9 cellular contexts compared by ENCODE assay signal in the genomic region with DNA sequence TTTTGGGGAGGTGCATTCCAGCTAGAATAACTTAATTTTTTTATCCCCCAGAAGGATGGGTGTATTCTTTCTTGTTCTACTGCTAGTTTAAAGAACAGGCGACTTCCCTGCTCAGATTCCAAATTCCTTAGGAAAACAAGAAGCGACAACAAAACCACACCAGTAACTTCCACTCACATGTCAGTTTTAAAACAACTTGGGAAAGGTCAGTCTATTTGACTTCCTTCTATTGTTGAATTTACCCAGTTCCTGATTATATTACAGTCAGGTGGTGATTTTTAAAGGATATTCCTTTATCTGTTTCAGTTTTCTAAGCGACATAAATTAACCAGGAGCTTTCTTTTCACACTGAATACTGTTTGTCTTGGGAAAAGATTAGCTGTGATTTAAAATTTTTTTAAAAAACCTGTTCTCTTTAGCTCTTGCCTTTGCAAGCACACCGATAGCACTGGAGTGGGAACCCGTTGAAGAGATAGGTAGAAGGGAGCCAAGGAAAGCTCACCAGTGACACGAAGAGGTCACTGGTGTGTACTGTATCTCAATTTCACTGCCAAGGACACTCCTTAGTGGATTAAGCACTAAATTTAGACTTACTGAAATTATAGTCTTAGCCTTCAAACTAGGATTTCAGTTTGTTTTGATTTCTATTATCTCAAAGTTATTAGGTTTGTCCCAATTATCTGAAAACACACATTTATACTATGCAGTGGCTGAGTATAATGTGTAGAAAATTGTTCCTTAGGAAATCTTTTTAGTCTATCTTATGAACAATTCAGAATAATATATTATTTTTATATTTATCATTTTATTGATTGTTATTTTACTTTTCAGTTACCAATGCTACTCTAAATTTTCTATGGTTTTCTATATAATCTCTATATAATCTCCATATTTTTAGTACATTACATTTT. TPM values are rescaled to one million over a fixed set of nuclear protein-coding genes. Genes with fewer than 3 reads are reported as not detected.
DNase-seq lines count a peak whose midpoint lies in the region; ATAC-seq and TF ChIP-seq lines count a peak whose summit lies in the region.
"Had no signal": no experiment of that assay in that cellular context is flagged by ENCODE, and none has a peak within 500 bp of the region (broad histone marks: within the 10 kb centered on the region; RNA-seq: fewer than 3 reads in every experiment).

No MANE protein-coding gene starts in this region.

- H3K27me3 ChIP-seq in BE2C (no peaks in the 10 kb centered on the region; the same call in 1 of the 2 replicates), esophagus squamous epithelium (no peaks in the 10 kb centered on the region)

- H3K27ac ChIP-seq in esophagus squamous epithelium = peak overlapping the region in 1 of 4 donors; percentile 0

- no peak overlapping the region for H3K27ac Mint-ChIP-seq in naive thymus-derived CD8-positive, alpha-beta T cell

- H3K4me1 ChIP-seq in BE2C (no peaks in the 10 kb centered on the region), esophagus squamous epithelium (peaks cover 0 to 14% (median 0%) of the 10 kb centered on the region in 3 donors)

- POLR2A ChIA-PET in naive thymus-derived CD8-positive, alpha-beta T cell (lab: Charles Lee) = no interaction called here

- no peak overlapping the region for H3K4me3 Mint-ChIP-seq in naive thymus-derived CD8-positive, alpha-beta T cell

- intact Hi-C loops in esophagus squamous epithelium (cut with DNase I) = no loop called here

- DNase-seq in BE2C (peak; percentile 69), NCI-H1105 treated with DMSO at 0.1 percent for 48 hours (lab: John Stamatoyannopoulos, UW) (peak; percentile 78), SK-MEL-5 (ENCODE audit: low read depth, low spot score) (peak; percentile 79), esophagus squamous epithelium (lab: John Stamatoyannopoulos, UW) (no peak), GOT3 (lab: John Stamatoyannopoulos, UW) (no peak)
- DNase-seq in naive thymus-derived CD8-positive, alpha-beta T cell = peak in 2 of 10 donors; percentile 10 to 13

- H3K36me3 ChIP-seq in BE2C = no peaks in the 10 kb centered on the region
- H3K36me3 ChIP-seq in esophagus squamous epithelium = no peaks in the 10 kb centered on the region

- TF ChIP-seq CTCF in BE2C (IDR thresholded peaks at IDR 0.05; ENCODE audit: low read depth, low read length) = peak; percentile 94
- peak; percentile 49 to 83 (median 58) for TF ChIP-seq CTCF in esophagus squamous epithelium (IDR thresholded peaks at IDR 0.05)

- no peak overlapping the region for H3K4me3 ChIP-seq in BE2C (ENCODE audit: low read depth, low read length)
- H3K4me3 ChIP-seq in esophagus squamous epithelium = peak overlapping the region in 1 of 4 donors; percentile 24
- H3K4me3 ChIP-seq: skin epidermis had no signal

- H3K9me3 ChIP-seq in BE2C = no peaks in the 10 kb centered on the region
- H3K9me3 ChIP-seq in esophagus squamous epithelium = no peaks in the 10 kb centered on the region

- no peaks in the 10 kb centered on the region for H3K9me3 Mint-ChIP-seq in naive thymus-derived CD8-positive, alpha-beta T cell

- H3K36me3 Mint-ChIP-seq in naive thymus-derived CD8-positive, alpha-beta T cell = no peaks in the 10 kb centered on the region

- in situ Hi-C loops in SK-MEL-5 (cut with HindIII; ENCODE audit: low pct_unique_long_range_greater_than_20kb, low sequenced_read_pairs) = no loop called here

- 11 to 21% methylated on average over 6 of the region's 6 CpGs for WGBS in esophagus squamous epithelium, 2 donors

- peaks cover 0 to 1% (median 0%) of the 10 kb centered on the region in 4 donors for H3K4me1 Mint-ChIP-seq in naive thymus-derived CD8-positive, alpha-beta T cell

- ATAC-seq in GM18519 (IDR thresholded peaks at IDR 0.05; ENCODE audit: low FRiP score, unreplicated experiment) (peak; percentile 99), HG02884 (IDR thresholded peaks at IDR 0.05; ENCODE audit: unreplicated experiment) (peak; percentile 100)
- ATAC-seq in naive thymus-derived CD8-positive, alpha-beta T cell = peak; percentile 58 to 75

- no peak for TF ChIP-seq POLR2A in esophagus squamous epithelium (IDR thresholded peaks at IDR 0.05)

- H3K27me3 Mint-ChIP-seq in naive thymus-derived CD8-positive, alpha-beta T cell = peaks cover 14 to 45% (median 19%) of the 10 kb centered on the region in 5 donors

RNA-seq across cellular contexts. Expression of gene MARCKS, which starts 22.3 kb away (rescaled TPM):
- polyA plus RNA-seq in BE2C (2012; ENCODE audit: insufficient read depth, insufficient read length, low read depth) = 45.7 TPM
- 50.7 and 55.4 TPM in 2 replicates for total RNA-seq in SK-MEL-5 (2014; rRNA removed; shearing (Covaris generic))
- polyA plus RNA-seq in SK-MEL-5 (2015; cell fraction: cytosol; rRNA removed) = 33.0 and 34.1 TPM in 2 replicates
- polyA plus RNA-seq in SK-MEL-5 (2015; cell fraction: nucleus; rRNA removed) = 11.0 and 15.6 TPM in 2 replicates
- total RNA-seq in esophagus squamous epithelium = 10 to 100 TPM; 51.5 to 91.3 (median 56.8) TPM
- total RNA-seq in naive thymus-derived CD8-positive, alpha-beta T cell = 1 to 10 TPM; 2.2 to 2.5 TPM
- polyA plus RNA-seq in naive thymus-derived CD8-positive, alpha-beta T cell = not detected

Comparison
In these comparisons a context has a peak if more than half of its experiments do, and no peak if none do; other contexts are left out.
1. DNase-seq: peak in BE2C (single experiment), NCI-H1105 treated with DMSO at 0.1 percent for 48 hours (single experiment) and SK-MEL-5 (single experiment); none in esophagus squamous epithelium (single experiment) and GOT3 (single experiment).
2. RNA of gene MARCKS, which starts 22.3 kb away (total RNA-seq): 51.5 to 91.3 TPM in esophagus squamous epithelium and 50.7 to 55.4 TPM in SK-MEL-5; 2.2 to 2.5 TPM in naive thymus-derived CD8-positive, alpha-beta T cell; every median in the first group is over 10 times any median in the second.
3. Peak in every context shown above with its lines, with median percentiles within 50 percentile points of each other: ATAC-seq.